In genomic region chr11:67441731-67442401, GRCh38 we compare ENCODE assay signal across 12 cellular contexts. TPM values are rescaled to one million over a fixed set of nuclear protein-coding genes. Genes with fewer than 3 reads are reported as not detected.
A peak's percentile ranks its signal among the peaks of the same experiment; 100 is the strongest.
DNase-seq lines count a peak whose midpoint lies in the region; ATAC-seq, FAIRE-seq and TF ChIP-seq lines count a peak whose summit lies in the region.
"Had no signal": no experiment of that assay in that cellular context is flagged by ENCODE, and none has a peak within 500 bp of the region (broad histone marks: within the 10 kb centered on the region; RNA-seq: fewer than 3 reads in every experiment).

No MANE protein-coding gene starts in this region.

- FAIRE-seq in GM12891 (lab: Jason Lieb, UNC) = peak; percentile 71
- FAIRE-seq: pancreas had no signal

- H3K9ac ChIP-seq in trophoblast cell (ENCODE audit: low read length) = no peak overlapping the region

- H3K4me2 ChIP-seq in trophoblast cell (ENCODE audit: low read length) = peak overlapping the region; percentile 65

- TF ChIP-seq POLR2A in GM12891 (IDR thresholded peaks at IDR 0.05; ENCODE audit: low read depth, low read length) = no peak

- H2AK5ac ChIP-seq in trophoblast cell (ENCODE audit: low read length) = no peak overlapping the region

- no peak overlapping the region for H4K8ac ChIP-seq in trophoblast cell (ENCODE audit: low read depth, low read length)

- H3K9me3 ChIP-seq in Panc1 (ENCODE audit: control insufficient read depth, insufficient read depth, low read depth, low read length) = no peaks in the 10 kb centered on the region
- H3K9me3 ChIP-seq in trophoblast cell (ENCODE audit: insufficient read depth, low read depth, low read length) = no peaks in the 10 kb centered on the region
- H3K9me3 ChIP-seq: pancreas had no signal

- no peak overlapping the region for H2BK120ac ChIP-seq in trophoblast cell (ENCODE audit: insufficient read depth, low read length, poor library complexity)

- no peak overlapping the region for H4K91ac ChIP-seq in trophoblast cell (ENCODE audit: low read depth, low read length)

- H3K36me3 ChIP-seq in Panc1 (ENCODE audit: control insufficient read depth, insufficient read depth, low read length) = peaks cover 2% of the 10 kb centered on the region; the same call in 1 of the 2 replicates
- peaks cover 41 to 47% of the 10 kb centered on the region in 2 experiments for H3K36me3 ChIP-seq in trophoblast cell (ENCODE audit: control insufficient read depth in 1 of 2, insufficient read depth in 2 of 2, low read length in 2 of 2)
- H3K36me3 ChIP-seq: pancreas had no signal

- no peak overlapping the region for H2BK12ac ChIP-seq in trophoblast cell (ENCODE audit: low read length)

- POLR2A ChIA-PET in Panc1 (lab: Charles Lee) = no interaction called here

- H3K4me3 ChIP-seq in Panc1 (ENCODE audit: low read depth in 2 of 2, low read length in 2 of 2) (peak overlapping the region; percentile 78 to 87), trophoblast cell (ENCODE audit: low read depth, low read length) (no peak overlapping the region)

- no peaks in the 10 kb centered on the region for H3K27me3 Mint-ChIP-seq in effector memory CD8-positive, alpha-beta T cell

- no peak overlapping the region for H2BK5ac ChIP-seq in trophoblast cell (ENCODE audit: low read depth, low read length, poor library complexity)

- no peak for ATAC-seq in Panc1
- peak; percentile 18 for ATAC-seq in effector memory CD8-positive, alpha-beta T cell (replicated peaks)
- no peak for ATAC-seq in HG02852 (IDR thresholded peaks at IDR 0.05; ENCODE audit: unreplicated experiment)
- ATAC-seq in GM18502 (IDR thresholded peaks at IDR 0.05; ENCODE audit: poor library complexity, unreplicated experiment) = no peak

- peaks cover 59% of the 10 kb centered on the region for H3K36me3 Mint-ChIP-seq in effector memory CD8-positive, alpha-beta T cell (ENCODE audit: insufficient read depth)

- no peak overlapping the region for H3K14ac ChIP-seq in trophoblast cell (ENCODE audit: low read length)

- H3K79me2 ChIP-seq in trophoblast cell (ENCODE audit: control insufficient read depth, insufficient read depth, low read length, poor library complexity) = peaks cover 7% of the 10 kb centered on the region

- H3K27ac Mint-ChIP-seq in effector memory CD8-positive, alpha-beta T cell = peak overlapping the region; percentile 94 to 97

- no peak for TF ChIP-seq CTCF in Panc1 (IDR thresholded peaks at IDR 0.05)

- H3K27me3 ChIP-seq in Panc1 (ENCODE audit: control insufficient read depth, insufficient read depth, low read length) (no peaks in the 10 kb centered on the region), trophoblast cell (ENCODE audit: insufficient read depth, low read length) (no peaks in the 10 kb centered on the region)
- H3K27me3 ChIP-seq: pancreas had no signal

- no peak overlapping the region for H3K4ac ChIP-seq in trophoblast cell (ENCODE audit: low read depth, low read length)

- H3K9me3 Mint-ChIP-seq in effector memory CD8-positive, alpha-beta T cell = no peaks in the 10 kb centered on the region

- H4K12ac ChIP-seq in trophoblast cell (ENCODE audit: low read depth, low read length) = no peak overlapping the region

- no peak overlapping the region for H3K18ac ChIP-seq in trophoblast cell (ENCODE audit: low read length)

- no TSS peak for BruUV-seq in Panc1 (replicated peaks; lab: Mats Ljungman, UMichigan)

- CTCF ChIA-PET in Panc1 (lab: Charles Lee) = no interaction called here

- peaks cover 69 to 70% of the 10 kb centered on the region in 2 donors for H3K4me1 Mint-ChIP-seq in effector memory CD8-positive, alpha-beta T cell (ENCODE audit: low read depth in 2 of 2)

- intact Hi-C loops in Panc1 (cut with micrococcal nuclease; ENCODE audit: unreplicated experiment) = no loop called here

- H3K23ac ChIP-seq in trophoblast cell (ENCODE audit: low read length) = no peak overlapping the region

- H3K27ac ChIP-seq in Panc1 (ENCODE audit: low read length) (peak overlapping the region; percentile 15), trophoblast cell (ENCODE audit: low read depth, low read length) (no peak overlapping the region)

- DNase-seq in GM12891 (ENCODE audit: insufficient read length, low spot score) = no peak
- DNase-seq in Panc1 (ENCODE audit: low read depth, low spot score) = no peak
- peak in 1 of 3 experiments; percentile 30 for DNase-seq in effector memory CD8-positive, alpha-beta T cell
- no peak for DNase-seq in trophoblast cell
- no peak for DNase-seq in medulla oblongata (ENCODE audit: extremely low spot score)
- DNase-seq in activated CD4-positive, CD25-positive, alpha-beta regulatory T cell treated with anti-CD3 and anti-CD28 coated beads, Interleukin-2, amount 50 U/mL, for 72 hours = no peak
- DNase-seq: activated CD8-positive, alpha-beta memory T cell treated with anti-CD3 and anti-CD28 coated beads for 24 hours; NCI-H345; stimulated activated CD8-positive, alpha-beta memory T cell treated with anti-CD3 and anti-CD28 coated beads, Interleukin-4, amount 100 ng/mL, for 48 hours had no signal

- no CpG with 5 or more reads among the region's 29 CpGs for WGBS in trophoblast cell (ENCODE audit: extremely low coverage, insufficient coverage, insufficient read length)

- H2AFZ ChIP-seq in trophoblast cell (ENCODE audit: insufficient read depth, low read length, poor library complexity) = no peak overlapping the region

- in situ Hi-C loops in Panc1 (cut with HindIII; ENCODE audit: low pct_unique_long_range_greater_than_20kb, low sequenced_read_pairs) = no loop called here

- peaks cover 12% of the 10 kb centered on the region for H3K79me1 ChIP-seq in trophoblast cell (ENCODE audit: low read length)

- peak overlapping the region; percentile 76 to 79 for H3K4me3 Mint-ChIP-seq in effector memory CD8-positive, alpha-beta T cell

- peaks cover 52% of the 10 kb centered on the region for H3K4me1 ChIP-seq in Panc1 (ENCODE audit: control insufficient read depth, insufficient read depth, low read length)
- H3K4me1 ChIP-seq in trophoblast cell (ENCODE audit: control insufficient read depth in 1 of 2, insufficient read depth in 2 of 2, low read length in 2 of 2) = peaks cover 11 to 16% of the 10 kb centered on the region in 2 experiments

TF ChIP-seq in GM12891, 5 proteins besides CTCF, POLR2A, EP300 and RAD21:
- peak; percentile 54; the same call in 1 of the 2 replicates for TF ChIP-seq POLR2AphosphoS5 (IDR thresholded peaks at IDR 0.05; ENCODE audit: low read depth, low read length)
- TF ChIP-seq SPI1 (IDR thresholded peaks at IDR 0.05; ENCODE audit: low read depth, low read length) = no peak

RNA-seq across cellular contexts. Expression of gene CORO1B, which starts 1.4 kb away (rescaled TPM):
- 25.2 TPM for polyA plus RNA-seq in GM12891 (2012; ENCODE audit: low read depth, missing spikeins)
- total RNA-seq in Panc1 (2021; ENCODE audit: unreplicated experiment) = 158 TPM
- 244 TPM for polyA plus RNA-seq in Panc1 (2012; ENCODE audit: insufficient read length)
- 122 and 131 TPM in 2 replicates for polyA plus RNA-seq in trophoblast cell (2013)

RNA-seq across cellular contexts. Expression of gene PTPRCAP, which starts 4.4 kb away (rescaled TPM):
- polyA plus RNA-seq in GM12891 (2012; ENCODE audit: low read depth, missing spikeins) = 179 TPM
- total RNA-seq in Panc1 (2021; ENCODE audit: unreplicated experiment) = 0.82 TPM
- polyA plus RNA-seq in Panc1 (2012; ENCODE audit: insufficient read length) = 2.0 TPM
- 0.22 and 0.33 TPM in 2 replicates for polyA plus RNA-seq in trophoblast cell (2013)

RNA-seq across cellular contexts. Expression of gene GPR152, which starts 10.7 kb away (rescaled TPM):
- polyA plus RNA-seq in GM12891 (2012; ENCODE audit: low read depth, missing spikeins) = not detected
- not detected for total RNA-seq in Panc1 (2021; ENCODE audit: unreplicated experiment)
- not detected for polyA plus RNA-seq in Panc1 (2012; ENCODE audit: insufficient read length)
- polyA plus RNA-seq in trophoblast cell (2013) = not detected in 2 replicates
- total RNA-seq: pancreas had no signal
- polyA plus RNA-seq: pancreas had no signal

RNA-seq across cellular contexts. Expression of gene CABP4, which starts 13.3 kb away (rescaled TPM):
- 0.12 TPM for polyA plus RNA-seq in GM12891 (2012; ENCODE audit: low read depth, missing spikeins)
- not detected for total RNA-seq in Panc1 (2021; ENCODE audit: unreplicated experiment)
- 0.70 TPM for polyA plus RNA-seq in Panc1 (2012; ENCODE audit: insufficient read length)
- polyA plus RNA-seq in trophoblast cell (2013) = 0.03 and 0.07 TPM in 2 replicates

RNA-seq across cellular contexts. Expression of gene RPS6KB2, which starts 13.6 kb away (rescaled TPM):
- 38.0 TPM for polyA plus RNA-seq in GM12891 (2012; ENCODE audit: low read depth, missing spikeins)
- 68.5 TPM for total RNA-seq in Panc1 (2021; ENCODE audit: unreplicated experiment)
- polyA plus RNA-seq in Panc1 (2012; ENCODE audit: insufficient read length) = 87.9 TPM
- 44.6 and 46.2 TPM in 2 replicates for polyA plus RNA-seq in trophoblast cell (2013)
